8 cellular contexts compared by ENCODE assay signal in genomic region chr6:72624557-72625160, GRCh38. TPM values are rescaled to one million over a fixed set of nuclear protein-coding genes. Genes with fewer than 3 reads are reported as not detected.
DNase-seq lines count a peak whose midpoint lies in the region; ATAC-seq and TF ChIP-seq lines count a peak whose summit lies in the region.

No MANE protein-coding gene starts in this region.

- ATAC-seq in GM19397 (IDR thresholded peaks at IDR 0.05; ENCODE audit: unreplicated experiment) (no peak), HG03565 (IDR thresholded peaks at IDR 0.05; ENCODE audit: unreplicated experiment) (no peak)

- CTCF ChIA-PET in AG04449 (lab: Yijun Ruan, JAX), result interaction anchor here (0.6 to 1.5 kb wide), 12 partner anchors 9 to 557 kb away, joined by 3 to 8 read pairs (median 3); no protein-coding TSS in a partner anchor

- H3K27me3 ChIP-seq in prostate gland (replicated peaks; ENCODE audit: insufficient read depth), result no peaks in the 10 kb centered on the region
- H3K27me3 ChIP-seq in ovary, result no peaks in the 10 kb centered on the region

- no peak for TF ChIP-seq POLR2A in prostate gland (IDR thresholded peaks at IDR 0.05)
- TF ChIP-seq POLR2A in ovary (IDR thresholded peaks at IDR 0.05), result no peak

- H3K27ac ChIP-seq in prostate gland (no peak overlapping the region), ovary (no peak overlapping the region)

- H3K4me1 ChIP-seq in prostate gland (replicated peaks) (peaks cover 6% of the 10 kb centered on the region), ovary (ENCODE audit: insufficient read depth) (peaks cover 6% of the 10 kb centered on the region)

- TF ChIP-seq CTCF in AG04449 (IDR thresholded peaks at IDR 0.05; ENCODE audit: insufficient read depth, low read length, missing control alignments), result peak; percentile 55
- TF ChIP-seq CTCF in GM12875 (IDR thresholded peaks at IDR 0.05; ENCODE audit: borderline replicate concordance, insufficient read depth, low read depth, low read length), result peak; percentile 54; the same call in 1 of the 2 replicates
- peak in 3 of 4 experiments; percentile 21 to 49 (median 39) for TF ChIP-seq CTCF in prostate gland (IDR thresholded peaks at IDR 0.05)
- TF ChIP-seq CTCF in ovary (IDR thresholded peaks at IDR 0.05), result no peak

- no peak for TF ChIP-seq EP300 in ovary (IDR thresholded peaks at IDR 0.05)

- H3K4me3 ChIP-seq in AG04449 (ENCODE audit: low read depth, low read length) (no peak overlapping the region), GM12875 (ENCODE audit: low read depth, low read length) (no peak overlapping the region), prostate gland (no peak overlapping the region), ovary (no peak overlapping the region)

- POLR2A ChIA-PET in AG04449 (lab: Yijun Ruan, JAX), result no interaction called here

- H3K9me3 ChIP-seq in prostate gland, result no peaks in the 10 kb centered on the region
- H3K9me3 ChIP-seq in ovary, result no peaks in the 10 kb centered on the region

- DNase-seq in AG04449 (ENCODE audit: low read depth, low spot score) (no peak), NOMO-1 (lab: John Stamatoyannopoulos, UW; ENCODE audit: unreplicated experiment in 2 of 2) (peak; percentile 31 to 62), dedifferentiated amniotic fluid mesenchymal stem cell (ENCODE audit: extremely low spot score) (peak; percentile 34), prostate gland (ENCODE audit: low spot score) (no peak), ovary (no peak)

- H3K36me3 ChIP-seq in prostate gland (no peaks in the 10 kb centered on the region), ovary (no peaks in the 10 kb centered on the region)

- WGBS in prostate gland, result 32% methylated on average over 3 of the region's 3 CpGs
- 75 to 91% (median 82%) methylated on average over 3 of the region's 3 CpGs for WGBS in ovary, 3 donors

- intact Hi-C loops in prostate gland (cut with DNase I), result no loop called here
- intact Hi-C loops in ovary (cut with DNase I), result no loop called here

RNA-seq across cellular contexts. Expression of gene KCNQ5, which starts 2.8 kb away (rescaled TPM):
- total RNA-seq in prostate gland (1 to 10 TPM; 3.6 to 4.1 TPM), ovary (under 1 TPM in 5 of 7 donors, not detected in 2; 0.07 to 0.80 (median 0.20) TPM)
- polyA plus RNA-seq in ovary, result under 1 TPM; 0.02 to 0.12 TPM

Comparison
In these comparisons a context has a peak if more than half of its experiments do, and no peak if none do; other contexts are left out.
1. DNase-seq: peak in NOMO-1 (2 of 2) and dedifferentiated amniotic fluid mesenchymal stem cell (single experiment); none in AG04449 (single experiment), prostate gland (single experiment) and ovary (0 of 5).
2. CTCF ChIP-seq: peak in AG04449 (single experiment), GM12875 (single experiment) and prostate gland (3 of 4); none in ovary (0 of 3).